1 cellular context compared by ENCODE assay signal in genomic region chr6:111997078-111997862, GRCh38.
TF ChIP-seq lines count a peak whose summit lies in the region.

No MANE protein-coding gene starts in this region.

TF ChIP-seq in K562, 482 proteins besides CTCF, POLR2A, EP300 and RAD21 (continued from another document and continues in another):
- TF ChIP-seq CTCFL (IDR thresholded peaks at IDR 0.05; ENCODE audit: borderline replicate concordance, insufficient read depth, low read depth, low read length, poor library complexity, severe bottlenecking) (no peak), ZNF354B (CRISPR knock-in tag; IDR thresholded peaks at IDR 0.05) (no peak), PTBP1 (IDR thresholded peaks at IDR 0.05; ENCODE audit: low read depth, low read length) (no peak), SRSF9 (IDR thresholded peaks at IDR 0.05; ENCODE audit: borderline replicate concordance, low read depth, low read length) (no peak), WHSC1 (IDR thresholded peaks at IDR 0.05; ENCODE audit: low read length) (no peak), SMAD2 (IDR thresholded peaks at IDR 0.05; ENCODE audit: low read depth, low read length) (no peak), ZBTB26 (CRISPR knock-in tag; IDR thresholded peaks at IDR 0.05) (no peak), CREB1 (IDR thresholded peaks at IDR 0.05) (no peak), CREB1 (CRISPR knock-in tag; IDR thresholded peaks at IDR 0.05) (0 out of 2 replicates have a peak, but pooled peaks have one; percentile 34), E2F8 (IDR thresholded peaks at IDR 0.05; ENCODE audit: low read depth, partially characterized antibody) (no peak), ZBTB5 (IDR thresholded peaks at IDR 0.05) (no peak), ZNF79 (CRISPR knock-in tag; IDR thresholded peaks at IDR 0.05; ENCODE audit: low read depth) (no peak), KDM1A (IDR thresholded peaks at IDR 0.05) (no peak), RB1 (IDR thresholded peaks at IDR 0.05; ENCODE audit: low read depth) (peak; percentile 50; the same call in 1 of the 2 replicates), TEAD4 (IDR thresholded peaks at IDR 0.05; ENCODE audit: low read length) (no peak), TEAD4 (CRISPR knock-in tag; IDR thresholded peaks at IDR 0.05; ENCODE audit: borderline replicate concordance) (no peak), ZFP1 (CRISPR knock-in tag; IDR thresholded peaks at IDR 0.05) (no peak), RBM39 (optimal IDR thresholded peaks at IDR 0.05; ENCODE audit: low read depth, low read length) (no peak), HOMEZ (CRISPR knock-in tag; IDR thresholded peaks at IDR 0.05) (no peak), LCOR (CRISPR knock-in tag; IDR thresholded peaks at IDR 0.05) (0 out of 2 replicates have a peak, but pooled peaks have one; percentile 39), ATF6 (CRISPR knock-in tag; IDR thresholded peaks at IDR 0.05) (no peak), ZNF512 (tag; IDR thresholded peaks at IDR 0.05) (0 out of 2 replicates have a peak, but pooled peaks have one; percentile 30), KLF13 (tag; IDR thresholded peaks at IDR 0.05; ENCODE audit: borderline replicate concordance, low read depth) (no peak), STAT6 (CRISPR knock-in tag; IDR thresholded peaks at IDR 0.05) (no peak), MCM5 (IDR thresholded peaks at IDR 0.05; ENCODE audit: low read depth) (no peak), LEF1 (IDR thresholded peaks at IDR 0.05) (no peak), SMAD4 (CRISPR knock-in tag; conservative IDR thresholded peaks at IDR 0.05) (0 out of 2 replicates have a peak, but pooled peaks have one; percentile 19), PHTF2 (CRISPR knock-in tag; IDR thresholded peaks at IDR 0.05) (no peak), SMAD3 (CRISPR knock-in tag; conservative IDR thresholded peaks at IDR 0.05) (no peak), ATF3 (IDR thresholded peaks at IDR 0.05) (no peak), ATF3 (CRISPR knock-in tag; conservative IDR thresholded peaks at IDR 0.05) (no peak), KAT8 (IDR thresholded peaks at IDR 0.05; ENCODE audit: low read depth) (no peak), ZNF280A (IDR thresholded peaks at IDR 0.05; ENCODE audit: low read depth, partially characterized antibody) (no peak), NUFIP1 (IDR thresholded peaks at IDR 0.05; ENCODE audit: partially characterized antibody) (no peak), ADNP (tag; IDR thresholded peaks at IDR 0.05) (no peak), JUND (IDR thresholded peaks at IDR 0.05; ENCODE audit: borderline replicate concordance, low read depth, low read length) (no peak), JUND (tag; IDR thresholded peaks at IDR 0.05; ENCODE audit: borderline replicate concordance, low read depth, low read length) (peak; percentile 14; the same call in 1 of the 3 replicates), TFAP4 (CRISPR knock-in tag; IDR thresholded peaks at IDR 0.05; ENCODE audit: borderline replicate concordance) (0 out of 2 replicates have a peak, but pooled peaks have one; percentile 38), CBX1 (IDR thresholded peaks at IDR 0.05; ENCODE audit: low read depth) (no peak), STAG1 (CRISPR knock-in tag; IDR thresholded peaks at IDR 0.05; ENCODE audit: borderline replicate concordance) (peak; percentile 95)
